Comparison of ENCODE assay signal across 16 cellular contexts in genomic region chr7:151363182-151363581, GRCh38. TPM values are rescaled to one million over a fixed set of nuclear protein-coding genes. Genes with fewer than 3 reads are reported as not detected.
DNase-seq lines count a peak whose midpoint lies in the region; ATAC-seq and TF ChIP-seq lines count a peak whose summit lies in the region.
"Had no signal": no experiment of that assay in that cellular context is flagged by ENCODE, and none has a peak within 500 bp of the region (broad histone marks: within the 10 kb centered on the region; RNA-seq: fewer than 3 reads in every experiment).

No MANE protein-coding gene starts in this region.

- BruUV-seq in Panc1 (replicated peaks; lab: Mats Ljungman, UMichigan) = TSS peak; percentile 49

- H3K27me3 ChIP-seq in Panc1 (ENCODE audit: control insufficient read depth, insufficient read depth, low read length) (no peaks in the 10 kb centered on the region), breast epithelium (no peaks in the 10 kb centered on the region)
- H3K27me3 ChIP-seq: BLaER1 treated with 17β-estradiol and CSF1 and Interleukin-3, amounts not matched to agents 10 nM and 100 nM had no signal

- peak overlapping the region; percentile 37 for H3K27ac Mint-ChIP-seq in activated naive CD4-positive, alpha-beta T cell treated with anti-CD3 and anti-CD28 coated beads, Interleukin-2, amount 50 U/mL, for 24 hours
- H3K27ac Mint-ChIP-seq in endothelial cell (ENCODE audit: unreplicated experiment) = no peak overlapping the region
- H3K27ac Mint-ChIP-seq: B cell; CD8-positive, alpha-beta T cell had no signal

- TF ChIP-seq CTCF in Panc1 (IDR thresholded peaks at IDR 0.05) (no peak), endothelial cell (IDR thresholded peaks at IDR 0.05; ENCODE audit: unreplicated experiment) (no peak), breast epithelium (IDR thresholded peaks at IDR 0.05) (no peak)

- H3K4me3 ChIP-seq in Panc1 (ENCODE audit: low read depth in 2 of 2, low read length in 2 of 2) (no peak overlapping the region), breast epithelium (no peak overlapping the region)
- H3K4me3 ChIP-seq: BLaER1 treated with 17β-estradiol and CSF1 and Interleukin-3, amounts not matched to agents 10 nM and 100 nM had no signal

- TF ChIP-seq POLR2A in breast epithelium (IDR thresholded peaks at IDR 0.05) = no peak

- H3K36me3 ChIP-seq in Panc1 (ENCODE audit: control insufficient read depth, insufficient read depth, low read length) (peaks cover 6% of the 10 kb centered on the region), breast epithelium (no peaks in the 10 kb centered on the region)

- H3K9me3 ChIP-seq in Panc1 (ENCODE audit: control insufficient read depth, insufficient read depth, low read depth, low read length) (no peaks in the 10 kb centered on the region), breast epithelium (no peaks in the 10 kb centered on the region)
- H3K9me3 ChIP-seq: BLaER1 treated with 17β-estradiol and CSF1 and Interleukin-3, amounts not matched to agents 10 nM and 100 nM had no signal

- no peak overlapping the region for H3K4me3 Mint-ChIP-seq in activated naive CD4-positive, alpha-beta T cell treated with anti-CD3 and anti-CD28 coated beads, Interleukin-2, amount 50 U/mL, for 24 hours
- H3K4me3 Mint-ChIP-seq in endothelial cell (ENCODE audit: unreplicated experiment) = peak overlapping the region; percentile 2
- H3K4me3 Mint-ChIP-seq: B cell; CD8-positive, alpha-beta T cell had no signal

- H3K9me3 Mint-ChIP-seq in activated naive CD4-positive, alpha-beta T cell treated with anti-CD3 and anti-CD28 coated beads, Interleukin-2, amount 50 U/mL, for 24 hours = no peaks in the 10 kb centered on the region
- H3K9me3 Mint-ChIP-seq in endothelial cell (ENCODE audit: unreplicated experiment) = no peaks in the 10 kb centered on the region
- H3K9me3 Mint-ChIP-seq: CD8-positive, alpha-beta T cell had no signal

- peaks cover 23% of the 10 kb centered on the region for H3K36me3 Mint-ChIP-seq in activated naive CD4-positive, alpha-beta T cell treated with anti-CD3 and anti-CD28 coated beads, Interleukin-2, amount 50 U/mL, for 24 hours
- H3K36me3 Mint-ChIP-seq in endothelial cell (ENCODE audit: low read depth, unreplicated experiment) = peaks cover 24% of the 10 kb centered on the region

- intact Hi-C loops in Panc1 (cut with micrococcal nuclease; ENCODE audit: unreplicated experiment) = no loop called here
- intact Hi-C loops in breast epithelium (cut with DNase I; ENCODE audit: low total_unique reads) = no loop called here

- POLR2A ChIA-PET in Panc1 (lab: Charles Lee) = interaction anchor here (0.7 kb wide), 1 partner anchor 49 kb away, joined by 6 read pairs; no protein-coding TSS in a partner anchor

- in situ Hi-C loops in Panc1 (cut with HindIII; ENCODE audit: low pct_unique_long_range_greater_than_20kb, low sequenced_read_pairs) = no loop called here

- H3K27ac ChIP-seq in Panc1 (ENCODE audit: low read length) = no peak overlapping the region
- H3K27ac ChIP-seq in breast epithelium = no peak overlapping the region
- H3K27ac ChIP-seq: BLaER1 treated with 17β-estradiol and CSF1 and Interleukin-3, amounts not matched to agents 10 nM and 100 nM had no signal

- H3K4me1 Mint-ChIP-seq in activated naive CD4-positive, alpha-beta T cell treated with anti-CD3 and anti-CD28 coated beads, Interleukin-2, amount 50 U/mL, for 24 hours = peaks cover 7% of the 10 kb centered on the region
- H3K4me1 Mint-ChIP-seq in endothelial cell (ENCODE audit: unreplicated experiment) = no peaks in the 10 kb centered on the region

- no peak for DNase-seq in activated naive CD4-positive, alpha-beta T cell treated with anti-CD3 and anti-CD28 coated beads, Interleukin-2, amount 50 U/mL, for 16 hours
- DNase-seq in Panc1 (ENCODE audit: low read depth, low spot score) = no peak
- no peak for DNase-seq in endothelial cell (ENCODE audit: low spot score)
- DNase-seq in breast epithelium (ENCODE audit: low spot score in 2 of 2) = no peak
- no peak for DNase-seq in kidney tubule cell (ENCODE audit: low spot score)
- DNase-seq: Calu3; CD8-positive, alpha-beta T cell; DMS79 treated with DMSO at 0.1 percent for 48 hours; GF-D8; GOT3; H7 had no signal

- no peak for ATAC-seq in Panc1
- ATAC-seq: CD8-positive, alpha-beta T cell; HCT116 had no signal

- H3K4me1 ChIP-seq in Panc1 (ENCODE audit: control insufficient read depth, insufficient read depth, low read length) (peaks cover 8% of the 10 kb centered on the region), breast epithelium (no peaks in the 10 kb centered on the region)

- CTCF ChIA-PET in Panc1 (lab: Charles Lee) = no interaction called here

- H3K27me3 Mint-ChIP-seq in activated naive CD4-positive, alpha-beta T cell treated with anti-CD3 and anti-CD28 coated beads, Interleukin-2, amount 50 U/mL, for 24 hours = no peaks in the 10 kb centered on the region
- peaks cover 2% of the 10 kb centered on the region for H3K27me3 Mint-ChIP-seq in endothelial cell (ENCODE audit: unreplicated experiment)
- H3K27me3 Mint-ChIP-seq: B cell had no signal

RNA-seq across cellular contexts. Expression of gene NUB1, which starts 21.6 kb away (rescaled TPM):
- total RNA-seq in Panc1 (2021; ENCODE audit: unreplicated experiment) = 50.5 TPM
- 41.4 TPM for polyA plus RNA-seq in Panc1 (2012; ENCODE audit: insufficient read length)
- total RNA-seq in endothelial cell (ENCODE audit: unreplicated experiment) = 41.5 TPM
- total RNA-seq in breast epithelium = 10 to 100 TPM; 61.9 to 71.7 (median 62.7) TPM

RNA-seq across cellular contexts. Expression of gene WDR86, which starts 46.7 kb away (rescaled TPM):
- total RNA-seq in Panc1 (2021; ENCODE audit: unreplicated experiment) (0.72 TPM), endothelial cell (ENCODE audit: unreplicated experiment) (57.0 TPM), breast epithelium (10 to 100 TPM; 15.5 to 61.5 (median 57.0) TPM)
- 1.2 TPM for polyA plus RNA-seq in Panc1 (2012; ENCODE audit: insufficient read length)
- total RNA-seq: A172, Calu3 had no signal
